Comparison of ENCODE assay signal across 16 cellular contexts in genomic region chr3:47042231-47042791, GRCh38.
DNase-seq lines count a peak whose midpoint lies in the region; ATAC-seq and TF ChIP-seq lines count a peak whose summit lies in the region.
"Had no signal": no experiment of that assay in that cellular context is flagged by ENCODE, and none has a peak within 500 bp of the region (broad histone marks: within the 10 kb centered on the region; RNA-seq: fewer than 3 reads in every experiment).

No MANE protein-coding gene starts in this region.

- H3K4me3 Mint-ChIP-seq in activated T-cell treated with anti-CD3 and anti-CD28 coated beads, Interleukin-2, amount 50 U/mL, for 24 hours: no peak overlapping the region
- H3K4me3 Mint-ChIP-seq in IgD-negative memory B cell (no peak overlapping the region), neural crest cell (no peak overlapping the region)

- no peak for TF ChIP-seq CTCF in neural crest cell (conservative IDR thresholded peaks at IDR 0.05)

- peaks cover 33% of the 10 kb centered on the region for H3K4me1 Mint-ChIP-seq in activated T-cell treated with anti-CD3 and anti-CD28 coated beads, Interleukin-2, amount 50 U/mL, for 24 hours (ENCODE audit: low read depth)
- H3K4me1 Mint-ChIP-seq in IgD-negative memory B cell: peaks cover 17 to 26% (median 21%) of the 10 kb centered on the region in 3 donors
- peaks cover 1% of the 10 kb centered on the region for H3K4me1 Mint-ChIP-seq in neural crest cell

- H3K27ac Mint-ChIP-seq in activated T-cell treated with anti-CD3 and anti-CD28 coated beads, Interleukin-2, amount 50 U/mL, for 24 hours: peak overlapping the region; percentile 44
- peak overlapping the region in 2 of 3 donors; percentile 35 to 67 for H3K27ac Mint-ChIP-seq in IgD-negative memory B cell
- peak overlapping the region; percentile 39 for H3K27ac Mint-ChIP-seq in neural crest cell (ENCODE audit: unreplicated experiment)

- peaks cover 81% of the 10 kb centered on the region for H3K36me3 Mint-ChIP-seq in activated T-cell treated with anti-CD3 and anti-CD28 coated beads, Interleukin-2, amount 50 U/mL, for 24 hours (ENCODE audit: low read depth)
- peaks cover 11% of the 10 kb centered on the region for H3K36me3 Mint-ChIP-seq in IgD-negative memory B cell
- peaks cover 13% of the 10 kb centered on the region for H3K36me3 Mint-ChIP-seq in neural crest cell (ENCODE audit: low read depth)

- peaks cover 5% of the 10 kb centered on the region for H3K9me3 Mint-ChIP-seq in activated T-cell treated with anti-CD3 and anti-CD28 coated beads, Interleukin-2, amount 50 U/mL, for 24 hours
- H3K9me3 Mint-ChIP-seq in IgD-negative memory B cell: no peaks in the 10 kb centered on the region
- H3K9me3 Mint-ChIP-seq in neural crest cell: peaks cover 2% of the 10 kb centered on the region

- no peaks in the 10 kb centered on the region for H3K27me3 Mint-ChIP-seq in activated T-cell treated with anti-CD3 and anti-CD28 coated beads, Interleukin-2, amount 50 U/mL, for 24 hours
- H3K27me3 Mint-ChIP-seq in IgD-negative memory B cell (no peaks in the 10 kb centered on the region), neural crest cell (ENCODE audit: low read depth) (no peaks in the 10 kb centered on the region)

- no peak for DNase-seq in activated T-cell treated with anti-CD3 and anti-CD28 coated beads, Interleukin-2, amount 50 U/mL, for 24 hours
- DNase-seq in activated T-cell treated with anti-CD3 and anti-CD28 coated beads, Interleukin-2, amount 50 U/mL, for 48 hours: no peak
- DNase-seq in left colon (no peak), neural crest cell (ENCODE audit: low read depth, low spot score) (no peak), 8988T (no peak)
- DNase-seq: COR-L47; EL; NCI-H1105 treated with DMSO at 0.1 percent for 48 hours; NCI-H1694 treated with DMSO at 0.1 percent for 48 hours; NCI-H345; NCI-H526 treated with DMSO at 0.1 percent for 48 hours; NK-92 treated with Interleukin-12 subunit alpha and Interleukin-12 subunit beta, amount 100 ng/mL, for 24 hours; SHP77 treated with DMSO at 0.1 percent for 48 hours had no signal

- intact Hi-C loops in left colon (cut with DNase I, micrococcal nuclease): no loop called here

- peak; percentile 78 for ATAC-seq in left colon
- ATAC-seq in GM21717 (IDR thresholded peaks at IDR 0.05; ENCODE audit: unreplicated experiment): no peak
- no peak for ATAC-seq in GM18511 (IDR thresholded peaks at IDR 0.05; ENCODE audit: unreplicated experiment)
